9 cellular contexts compared by ENCODE assay signal in the genomic region with DNA sequence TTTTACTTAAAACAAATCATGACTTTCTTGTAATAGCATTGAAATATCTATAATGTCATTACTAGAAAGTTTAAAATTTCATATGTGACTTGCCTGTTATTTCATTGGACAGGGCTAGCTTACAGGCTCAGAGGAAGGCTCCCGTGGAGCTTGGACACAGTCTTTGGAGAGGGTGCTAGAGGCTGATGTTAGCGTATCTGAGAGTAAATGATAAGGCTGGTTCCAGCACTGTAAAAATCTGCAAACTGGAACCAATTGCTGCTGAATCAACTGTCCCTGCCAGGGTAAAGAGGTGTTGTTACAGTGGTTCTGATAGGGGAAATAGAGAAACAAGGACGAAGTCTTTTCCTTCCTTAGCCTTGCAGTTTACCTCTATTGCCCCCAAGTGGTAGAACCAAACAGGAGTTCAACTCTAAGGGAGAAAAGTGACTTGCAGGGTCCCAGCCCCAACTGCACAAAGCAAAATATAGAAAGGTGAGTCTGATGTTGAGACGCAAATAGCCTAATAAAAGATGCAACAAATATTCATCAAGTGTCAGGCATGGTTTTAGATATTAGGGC.
DNase-seq lines count a peak whose midpoint lies in the region; ATAC-seq, FAIRE-seq and TF ChIP-seq lines count a peak whose summit lies in the region.
"Had no signal": no experiment of that assay in that cellular context is flagged by ENCODE, and none has a peak within 500 bp of the region (broad histone marks: within the 10 kb centered on the region; RNA-seq: fewer than 3 reads in every experiment).

No MANE protein-coding gene starts in this region.

- FAIRE-seq in GM12892 (lab: Jason Lieb, UNC) = no peak

- H3K4me3 ChIP-seq in LNCaP clone FGC (ENCODE audit: low read depth, low read length) = no peak overlapping the region
- H3K4me3 ChIP-seq in mesendoderm (ENCODE audit: low read length) = no peak overlapping the region

- peak; percentile 27 for TF ChIP-seq CTCF in LNCaP clone FGC (IDR thresholded peaks at IDR 0.05; ENCODE audit: control insufficient read depth, extremely low read depth, insufficient read depth)

- no peak for TF ChIP-seq POLR2A in GM12892 (IDR thresholded peaks at IDR 0.05; ENCODE audit: low read depth, low read length)

- no peak overlapping the region for H2BK5ac ChIP-seq in mesendoderm (ENCODE audit: low read length)

- H3K36me3 ChIP-seq in mesendoderm (ENCODE audit: control insufficient read depth, insufficient read depth, low read length) = no peaks in the 10 kb centered on the region

- H2AK5ac ChIP-seq in mesendoderm (ENCODE audit: low read length) = no peak overlapping the region

- no peak overlapping the region for H3K9ac ChIP-seq in mesendoderm (ENCODE audit: low read length)

- DNase-seq in COLO829 (ENCODE audit: low spot score) (peak; percentile 28), LNCaP clone FGC (ENCODE audit: low read depth) (no peak), cerebellar cortex (ENCODE audit: low spot score) (peak; percentile 3), mesendoderm (peak; percentile 80), GM12892 (ENCODE audit: insufficient read length) (no peak), SW 1271 (lab: John Stamatoyannopoulos, UW) (no peak), NCI-H2227 (lab: John Stamatoyannopoulos, UW; ENCODE audit: unreplicated experiment) (no peak)

- no peaks in the 10 kb centered on the region for H3K79me1 ChIP-seq in mesendoderm (ENCODE audit: low read length)

- H2BK15ac ChIP-seq in mesendoderm (replicated peaks; ENCODE audit: low read depth) = no peak overlapping the region

- H3K56ac ChIP-seq in mesendoderm (ENCODE audit: low read length) = no peak overlapping the region

- H3K23ac ChIP-seq in mesendoderm (ENCODE audit: low read length) = no peak overlapping the region

- H3K4me2 ChIP-seq in mesendoderm (ENCODE audit: low read length) = no peak overlapping the region

- peaks cover 7% of the 10 kb centered on the region for H3K4me1 ChIP-seq in mesendoderm (ENCODE audit: control insufficient read depth, low read depth, low read length)

- H4K5ac ChIP-seq in mesendoderm (ENCODE audit: low read length) = no peak overlapping the region

- H3K27ac ChIP-seq in mesendoderm (ENCODE audit: low read depth, low read length) = no peak overlapping the region

- ATAC-seq in GM18907 (IDR thresholded peaks at IDR 0.05; ENCODE audit: unreplicated experiment) = no peak
- ATAC-seq: HCT116 had no signal

- no peak overlapping the region for H2BK120ac ChIP-seq in mesendoderm (ENCODE audit: low read depth, low read length)

- no peak overlapping the region for H4K8ac ChIP-seq in mesendoderm (ENCODE audit: low read depth, low read length)

- no peaks in the 10 kb centered on the region for H3K79me2 ChIP-seq in mesendoderm (ENCODE audit: control insufficient read depth, insufficient read depth, low read length)

- H3K4ac ChIP-seq in mesendoderm (ENCODE audit: low read depth, low read length) = no peak overlapping the region

- no CpG with 5 or more reads among the region's 4 CpGs for WGBS in mesendoderm (ENCODE audit: extremely low coverage, insufficient coverage, low lambda C conversion rate)

- H3K18ac ChIP-seq in mesendoderm (ENCODE audit: low read length) = peak overlapping the region; percentile 28

- no peaks in the 10 kb centered on the region for H3K27me3 ChIP-seq in mesendoderm (ENCODE audit: insufficient read depth, low read length, poor library complexity)

Comparison
In these comparisons a context has a peak if more than half of its experiments do, and no peak if none do; other contexts are left out.
1. DNase-seq: peak in COLO829 (single experiment), cerebellar cortex (single experiment) and mesendoderm (single experiment); none in LNCaP clone FGC (single experiment), GM12892 (single experiment), SW 1271 (0 of 2) and NCI-H2227 (single experiment).